ENCODE assay signal across 10 cellular contexts in the genomic region with DNA sequence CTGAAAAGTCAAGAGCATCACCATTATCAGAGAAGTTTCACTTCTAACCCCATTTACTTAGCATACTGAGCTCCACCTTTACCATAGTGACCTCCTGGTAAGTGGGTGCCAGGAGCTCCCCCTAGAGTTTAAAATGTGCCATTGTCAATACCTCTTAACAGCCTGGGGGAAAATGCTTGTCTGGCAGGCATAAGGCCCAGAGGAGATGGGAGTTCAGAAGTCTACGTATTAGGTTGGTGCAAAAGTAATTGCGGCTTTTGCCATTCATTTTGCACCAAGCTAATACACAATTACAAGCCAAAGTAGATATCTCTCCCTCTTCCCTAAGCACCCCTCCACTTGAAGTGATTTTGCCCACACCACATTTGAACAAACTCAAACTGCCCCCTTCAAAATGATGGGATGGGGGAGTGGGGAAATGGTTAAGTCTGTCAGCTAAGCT.
DNase-seq lines count a peak whose midpoint lies in the region; ATAC-seq, FAIRE-seq and TF ChIP-seq lines count a peak whose summit lies in the region.
"Had no signal": no experiment of that assay in that cellular context is flagged by ENCODE, and none has a peak within 500 bp of the region (broad histone marks: within the 10 kb centered on the region; RNA-seq: fewer than 3 reads in every experiment).

No MANE protein-coding gene starts in this region.

- DNase-seq in MCF 10A (ENCODE audit: unreplicated experiment) (peak; percentile 64), breast epithelium (ENCODE audit: low spot score in 2 of 2) (no peak), HCT116 (ENCODE audit: low read depth, low spot score) (peak; percentile 6), Karpas-422 (peak; percentile 91), Panc1 (ENCODE audit: low read depth, low spot score) (no peak), fibroblast of lung (ENCODE audit: low read depth in 2 of 2) (peak; percentile 11 to 50), pancreas (peak in 3 of 6 donors; percentile 19 to 51 (median 32))
- DNase-seq in activated naive CD4-positive, alpha-beta T cell treated with anti-CD3 and anti-CD28 coated beads, Interleukin-2, amount 50 U/mL, for 72 hours (ENCODE audit: low spot score in 2 of 2), result no peak

- H3K4me3 ChIP-seq in breast epithelium (no peak overlapping the region), HCT116 (replicated peaks in 1 of 2; ENCODE audit: low read depth in 1 of 2, low read length in 2 of 2) (no peak overlapping the region), Karpas-422 (ENCODE audit: low read length) (no peak overlapping the region), Panc1 (ENCODE audit: low read depth in 2 of 2, low read length in 2 of 2) (no peak overlapping the region), fibroblast of lung (replicated peaks in 1 of 4; ENCODE audit: control extremely low read depth in 1 of 4, insufficient read depth in 1 of 4, low read depth in 3 of 4, low read length in 4 of 4) (no peak overlapping the region), pancreas (no peak overlapping the region)

- H3K4me3 Mint-ChIP-seq in MCF 10A (ENCODE audit: unreplicated experiment), result no peak overlapping the region

- POLR2A ChIA-PET in MCF 10A (lab: Yijun Ruan, JAX), result no interaction called here
- POLR2A ChIA-PET in HCT116 (lab: Charles Lee), result no interaction called here
- POLR2A ChIA-PET in Panc1 (lab: Charles Lee), result no interaction called here

- intact Hi-C loops in MCF 10A (cut with micrococcal nuclease) (loop anchor here (2.0 to 10.0 kb wide), 2 partner anchors 101 to 1317 kb away; partner anchors contain the start of gene FLRT3), breast epithelium (cut with DNase I; ENCODE audit: low total_unique reads) (no loop called here), HCT116 (cut with micrococcal nuclease) (no loop called here), Panc1 (cut with micrococcal nuclease; ENCODE audit: unreplicated experiment) (no loop called here), pancreas (cut with DNase I) (no loop called here)

- H3K9me3 ChIP-seq in breast epithelium (no peaks in the 10 kb centered on the region), HCT116 (ENCODE audit: control insufficient read depth in 1 of 2, insufficient read depth in 1 of 2, low read depth in 1 of 2, low read length in 2 of 2) (peaks cover 4 to 7% of the 10 kb centered on the region in 2 experiments; a peak in 2 of 4 replicates), Karpas-422 (ENCODE audit: low read length) (no peaks in the 10 kb centered on the region), Panc1 (ENCODE audit: control insufficient read depth, insufficient read depth, low read depth, low read length) (no peaks in the 10 kb centered on the region), fibroblast of lung (ENCODE audit: control insufficient read depth, insufficient read depth, low read depth, low read length) (no peaks in the 10 kb centered on the region), pancreas (no peaks in the 10 kb centered on the region)

- H3K4me1 ChIP-seq in breast epithelium, result no peaks in the 10 kb centered on the region
- H3K4me1 ChIP-seq in HCT116 (ENCODE audit: control insufficient read depth in 1 of 2, insufficient read depth in 2 of 2, low read length in 2 of 2), result no peaks in the 10 kb centered on the region
- no peaks in the 10 kb centered on the region for H3K4me1 ChIP-seq in Karpas-422 (ENCODE audit: low read length)
- no peaks in the 10 kb centered on the region for H3K4me1 ChIP-seq in Panc1 (ENCODE audit: control insufficient read depth, insufficient read depth, low read length)
- H3K4me1 ChIP-seq in fibroblast of lung (ENCODE audit: control insufficient read depth, extremely low read depth, insufficient read depth, low read length), result no peaks in the 10 kb centered on the region
- H3K4me1 ChIP-seq in pancreas, result no peaks in the 10 kb centered on the region

- no peaks in the 10 kb centered on the region for H3K79me2 ChIP-seq in HCT116 (ENCODE audit: insufficient read depth, low read length)
- H3K79me2 ChIP-seq in Karpas-422 (ENCODE audit: low read length), result no peaks in the 10 kb centered on the region
- H3K79me2 ChIP-seq in fibroblast of lung (ENCODE audit: control insufficient read depth, insufficient read depth, low read length), result no peaks in the 10 kb centered on the region

- H3K27ac ChIP-seq in breast epithelium, result no peak overlapping the region
- H3K27ac ChIP-seq in HCT116 (ENCODE audit: low read depth, low read length), result no peak overlapping the region
- H3K27ac ChIP-seq in Karpas-422 (ENCODE audit: low read length), result no peak overlapping the region
- H3K27ac ChIP-seq in Panc1 (ENCODE audit: low read length), result no peak overlapping the region
- no peak overlapping the region for H3K27ac ChIP-seq in fibroblast of lung (ENCODE audit: insufficient read depth, low read length)
- H3K27ac ChIP-seq in pancreas, result no peak overlapping the region

- peak; percentile 13; the same call in 1 of the 2 replicates for TF ChIP-seq RAD21 in HCT116 (IDR thresholded peaks at IDR 0.05; ENCODE audit: low read depth)

- H3K27me3 ChIP-seq in breast epithelium (no peaks in the 10 kb centered on the region), HCT116 (ENCODE audit: insufficient read depth, low read length) (no peaks in the 10 kb centered on the region), Karpas-422 (ENCODE audit: low read length) (no peaks in the 10 kb centered on the region), Panc1 (ENCODE audit: control insufficient read depth, insufficient read depth, low read length) (no peaks in the 10 kb centered on the region), fibroblast of lung (ENCODE audit: control insufficient read depth, insufficient read depth, low read length) (no peaks in the 10 kb centered on the region), pancreas (no peaks in the 10 kb centered on the region)

- H3K36me3 Mint-ChIP-seq in MCF 10A (ENCODE audit: insufficient read depth, unreplicated experiment), result no peaks in the 10 kb centered on the region
- no peaks in the 10 kb centered on the region for H3K36me3 Mint-ChIP-seq in activated naive CD4-positive, alpha-beta T cell treated with anti-CD3 and anti-CD28 coated beads, Interleukin-2, amount 50 U/mL, for 72 hours

- BruUV-seq in MCF 10A (replicated peaks; lab: Mats Ljungman, UMichigan) (no TSS peak), HCT116 (replicated peaks; lab: Mats Ljungman, UMichigan) (no TSS peak), Panc1 (replicated peaks; lab: Mats Ljungman, UMichigan) (no TSS peak)

- TF ChIP-seq CTCF in MCF 10A (IDR thresholded peaks at IDR 0.05; ENCODE audit: unreplicated experiment) (peak; percentile 67), breast epithelium (IDR thresholded peaks at IDR 0.05) (no peak), HCT116 (IDR thresholded peaks at IDR 0.05 in 2 of 3, conservative IDR thresholded peaks at IDR 0.05 in 1 of 3; ENCODE audit: borderline replicate concordance in 1 of 3, insufficient read depth in 1 of 3, low read depth in 2 of 3, low read length in 2 of 3) (peak in 2 of 3 experiments; percentile 45 to 50; a peak in 4 of 6 replicates), Panc1 (IDR thresholded peaks at IDR 0.05) (peak; percentile 54), fibroblast of lung (conservative IDR thresholded peaks at IDR 0.05 in 1 of 2, IDR thresholded peaks at IDR 0.05 in 1 of 2; ENCODE audit: low read depth in 1 of 2, low read length in 2 of 2) (peak; percentile 46 to 58), pancreas (IDR thresholded peaks at IDR 0.05) (peak; percentile 34 to 51 (median 46))

- TF ChIP-seq POLR2A in breast epithelium (IDR thresholded peaks at IDR 0.05) (no peak), HCT116 (IDR thresholded peaks at IDR 0.05; ENCODE audit: borderline replicate concordance, extremely low read depth, insufficient read depth, insufficient read length) (no peak)

- H3K4me2 ChIP-seq in HCT116 (ENCODE audit: low read length) (no peak overlapping the region), Karpas-422 (ENCODE audit: low read depth, low read length, poor library complexity, severe bottlenecking) (no peak overlapping the region), fibroblast of lung (ENCODE audit: extremely low read depth, insufficient read depth, low read length) (no peak overlapping the region)

- H3K36me3 ChIP-seq in breast epithelium (no peaks in the 10 kb centered on the region), HCT116 (ENCODE audit: control insufficient read depth in 1 of 2, insufficient read depth in 2 of 2, low read length in 2 of 2) (no peaks in the 10 kb centered on the region), Karpas-422 (ENCODE audit: insufficient read depth, low read length) (no peaks in the 10 kb centered on the region), Panc1 (ENCODE audit: control insufficient read depth, insufficient read depth, low read length) (no peaks in the 10 kb centered on the region), fibroblast of lung (ENCODE audit: control insufficient read depth, insufficient read depth, low read length) (no peaks in the 10 kb centered on the region), pancreas (no peaks in the 10 kb centered on the region)

- FAIRE-seq in pancreas (lab: Jason Lieb, UNC), result no peak
- FAIRE-seq: endometrium, G401.6 had no signal

- in situ Hi-C loops in Panc1 (cut with HindIII; ENCODE audit: low pct_unique_long_range_greater_than_20kb, low sequenced_read_pairs), result no loop called here

- no peak overlapping the region for H3K9ac ChIP-seq in HCT116 (ENCODE audit: low read length)
- no peak overlapping the region for H3K9ac ChIP-seq in Karpas-422 (ENCODE audit: low read length)
- H3K9ac ChIP-seq in fibroblast of lung (ENCODE audit: insufficient read depth, low read length), result no peak overlapping the region

- WGBS in pancreas, 2 donors, result 23 to 32% methylated on average over 2 of the region's 2 CpGs

- CTCF ChIA-PET in MCF 10A (lab: Yijun Ruan, JAX) (interaction anchor here (0.6 to 1.8 kb wide), 16 partner anchors 10 to 873 kb away, joined by 3 to 19 read pairs (median 4); no protein-coding TSS in a partner anchor), HCT116 (lab: Charles Lee) (no interaction called here), Panc1 (lab: Charles Lee) (no interaction called here)

- H2AFZ ChIP-seq in HCT116 (ENCODE audit: low read depth, low read length, poor library complexity, severe bottlenecking), result no peak overlapping the region
- H2AFZ ChIP-seq in Karpas-422 (ENCODE audit: low read length), result no peak overlapping the region
- H2AFZ ChIP-seq in fibroblast of lung (ENCODE audit: low read length), result no peak overlapping the region

- peak; percentile 66 for ATAC-seq in HCT116
- ATAC-seq in Panc1, result no peak
- ATAC-seq in pancreas, result peak in 3 of 4 donors; percentile 85 to 98 (median 92)
- ATAC-seq in activated naive CD4-positive, alpha-beta T cell treated with anti-CD3 and anti-CD28 coated beads, Interleukin-2, amount 50 U/mL, for 72 hours, result no peak

- RAD21 ChIA-PET in HCT116 (lab: Charles Lee; ENCODE audit: low non-redundant PET in 1 of 2, low total read pairs in 2 of 2, uncharacterized antibody in 2 of 2, unreplicated experiment in 2 of 2), result no interaction called here

- H3K4me1 Mint-ChIP-seq in MCF 10A (ENCODE audit: insufficient read depth, unreplicated experiment), result no peaks in the 10 kb centered on the region

- H3K9me2 ChIP-seq in HCT116 (ENCODE audit: insufficient read depth) (no peaks in the 10 kb centered on the region), Karpas-422 (replicated peaks; ENCODE audit: insufficient read depth, low read length) (no peaks in the 10 kb centered on the region)

- H4K20me1 ChIP-seq in HCT116 (ENCODE audit: insufficient read depth) (no peaks in the 10 kb centered on the region), Karpas-422 (ENCODE audit: insufficient read depth, low read depth, low read length) (no peaks in the 10 kb centered on the region), fibroblast of lung (ENCODE audit: control insufficient read depth, extremely low read depth, insufficient read depth, low read length) (no peaks in the 10 kb centered on the region)

- no peaks in the 10 kb centered on the region for H3K27me3 Mint-ChIP-seq in MCF 10A (ENCODE audit: insufficient read depth, unreplicated experiment)

- H3K27ac Mint-ChIP-seq in MCF 10A (ENCODE audit: low read depth, unreplicated experiment), result no peak overlapping the region
- no peak overlapping the region for H3K27ac Mint-ChIP-seq in activated naive CD4-positive, alpha-beta T cell treated with anti-CD3 and anti-CD28 coated beads, Interleukin-2, amount 50 U/mL, for 72 hours

- no peaks in the 10 kb centered on the region for H3K9me3 Mint-ChIP-seq in MCF 10A (ENCODE audit: unreplicated experiment)
- peaks cover 5 to 8% of the 10 kb centered on the region in 2 donors for H3K9me3 Mint-ChIP-seq in activated naive CD4-positive, alpha-beta T cell treated with anti-CD3 and anti-CD28 coated beads, Interleukin-2, amount 50 U/mL, for 72 hours

Comparison
In these comparisons a context has a peak if more than half of its experiments do, and no peak if none do; other contexts are left out.
1. DNase-seq: peak in MCF 10A (single experiment), HCT116 (single experiment), Karpas-422 (single experiment) and fibroblast of lung (2 of 2); none in breast epithelium (0 of 2), Panc1 (single experiment) and activated naive CD4-positive, alpha-beta T cell treated with anti-CD3 and anti-CD28 coated beads, Interleukin-2, amount 50 U/mL, for 72 hours (0 of 2).
2. CTCF ChIP-seq: peak in MCF 10A (single experiment), HCT116 (2 of 3), Panc1 (single experiment), fibroblast of lung (2 of 2) and pancreas (4 of 4); none in breast epithelium (0 of 3).
3. ATAC-seq: peak in HCT116 (single experiment) and pancreas (3 of 4); none in Panc1 (single experiment) and activated naive CD4-positive, alpha-beta T cell treated with anti-CD3 and anti-CD28 coated beads, Interleukin-2, amount 50 U/mL, for 72 hours (0 of 2).